Comparison of ENCODE assay signal across 1 cellular context in the genomic region with DNA sequence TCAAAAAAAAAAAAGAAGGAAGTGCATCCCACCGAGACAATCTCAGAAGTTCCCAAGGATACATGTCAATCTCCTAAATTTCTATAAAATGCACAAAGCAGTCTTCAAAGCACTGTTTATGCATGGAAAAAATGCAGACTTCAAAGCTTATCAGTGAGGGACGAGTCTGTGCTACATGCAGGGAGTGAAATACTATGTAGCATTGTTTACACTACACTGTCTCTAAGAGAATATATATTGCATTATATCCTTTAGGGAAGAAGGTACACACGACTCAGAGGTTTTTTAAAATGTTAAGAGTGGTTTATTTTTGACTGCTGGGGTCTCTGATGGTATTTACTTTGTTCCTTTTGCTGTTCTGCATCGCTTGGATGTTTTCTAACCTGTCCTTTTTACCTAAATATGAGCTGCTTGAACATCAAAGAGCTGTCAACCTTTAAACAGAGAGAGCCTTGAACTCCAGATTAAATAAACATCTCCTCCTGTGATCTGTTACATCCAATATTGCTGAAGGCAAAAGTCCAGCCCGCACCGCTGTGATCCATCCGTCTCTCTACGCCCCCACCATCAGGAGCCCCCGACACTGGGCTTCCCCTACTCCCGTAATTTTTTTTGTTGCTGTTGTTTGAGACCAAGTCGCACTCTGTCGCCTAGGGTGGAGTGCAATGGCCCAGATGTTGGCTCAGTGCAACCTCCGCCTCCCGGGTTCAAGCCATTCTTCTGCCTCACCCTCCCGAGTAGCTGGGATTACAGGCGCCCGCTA.
TF ChIP-seq lines count a peak whose summit lies in the region.

No MANE protein-coding gene starts in this region.

TF ChIP-seq in GM12878, 131 proteins besides CTCF, POLR2A, EP300 and RAD21:
- TF ChIP-seq, protein P1, sequence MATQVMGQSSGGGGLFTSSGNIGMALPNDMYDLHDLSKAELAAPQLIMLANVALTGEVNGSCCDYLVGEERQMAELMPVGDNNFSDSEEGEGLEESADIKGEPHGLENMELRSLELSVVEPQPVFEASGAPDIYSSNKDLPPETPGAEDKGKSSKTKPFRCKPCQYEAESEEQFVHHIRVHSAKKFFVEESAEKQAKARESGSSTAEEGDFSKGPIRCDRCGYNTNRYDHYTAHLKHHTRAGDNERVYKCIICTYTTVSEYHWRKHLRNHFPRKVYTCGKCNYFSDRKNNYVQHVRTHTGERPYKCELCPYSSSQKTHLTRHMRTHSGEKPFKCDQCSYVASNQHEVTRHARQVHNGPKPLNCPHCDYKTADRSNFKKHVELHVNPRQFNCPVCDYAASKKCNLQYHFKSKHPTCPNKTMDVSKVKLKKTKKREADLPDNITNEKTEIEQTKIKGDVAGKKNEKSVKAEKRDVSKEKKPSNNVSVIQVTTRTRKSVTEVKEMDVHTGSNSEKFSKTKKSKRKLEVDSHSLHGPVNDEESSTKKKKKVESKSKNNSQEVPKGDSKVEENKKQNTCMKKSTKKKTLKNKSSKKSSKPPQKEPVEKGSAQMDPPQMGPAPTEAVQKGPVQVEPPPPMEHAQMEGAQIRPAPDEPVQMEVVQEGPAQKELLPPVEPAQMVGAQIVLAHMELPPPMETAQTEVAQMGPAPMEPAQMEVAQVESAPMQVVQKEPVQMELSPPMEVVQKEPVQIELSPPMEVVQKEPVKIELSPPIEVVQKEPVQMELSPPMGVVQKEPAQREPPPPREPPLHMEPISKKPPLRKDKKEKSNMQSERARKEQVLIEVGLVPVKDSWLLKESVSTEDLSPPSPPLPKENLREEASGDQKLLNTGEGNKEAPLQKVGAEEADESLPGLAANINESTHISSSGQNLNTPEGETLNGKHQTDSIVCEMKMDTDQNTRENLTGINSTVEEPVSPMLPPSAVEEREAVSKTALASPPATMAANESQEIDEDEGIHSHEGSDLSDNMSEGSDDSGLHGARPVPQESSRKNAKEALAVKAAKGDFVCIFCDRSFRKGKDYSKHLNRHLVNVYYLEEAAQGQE (IDR thresholded peaks at IDR 0.05; ENCODE audit: low read depth, low read length), result no peak
- TF ChIP-seq, protein P2, sequence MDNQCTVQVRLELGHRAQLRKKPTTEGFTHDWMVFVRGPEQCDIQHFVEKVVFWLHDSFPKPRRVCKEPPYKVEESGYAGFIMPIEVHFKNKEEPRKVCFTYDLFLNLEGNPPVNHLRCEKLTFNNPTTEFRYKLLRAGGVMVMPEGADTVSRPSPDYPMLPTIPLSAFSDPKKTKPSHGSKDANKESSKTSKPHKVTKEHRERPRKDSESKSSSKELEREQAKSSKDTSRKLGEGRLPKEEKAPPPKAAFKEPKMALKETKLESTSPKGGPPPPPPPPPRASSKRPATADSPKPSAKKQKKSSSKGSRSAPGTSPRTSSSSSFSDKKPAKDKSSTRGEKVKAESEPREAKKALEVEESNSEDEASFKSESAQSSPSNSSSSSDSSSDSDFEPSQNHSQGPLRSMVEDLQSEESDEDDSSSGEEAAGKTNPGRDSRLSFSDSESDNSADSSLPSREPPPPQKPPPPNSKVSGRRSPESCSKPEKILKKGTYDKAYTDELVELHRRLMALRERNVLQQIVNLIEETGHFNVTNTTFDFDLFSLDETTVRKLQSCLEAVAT (IDR thresholded peaks at IDR 0.05), result 0 out of 2 replicates have a peak, but pooled peaks have one; percentile 25
- TF ChIP-seq NBN (IDR thresholded peaks at IDR 0.05) (peak; percentile 63), FOXK2 (IDR thresholded peaks at IDR 0.05) (peak; percentile 58)
